Comparison of ENCODE assay signal across 8 cellular contexts in the genomic region with DNA sequence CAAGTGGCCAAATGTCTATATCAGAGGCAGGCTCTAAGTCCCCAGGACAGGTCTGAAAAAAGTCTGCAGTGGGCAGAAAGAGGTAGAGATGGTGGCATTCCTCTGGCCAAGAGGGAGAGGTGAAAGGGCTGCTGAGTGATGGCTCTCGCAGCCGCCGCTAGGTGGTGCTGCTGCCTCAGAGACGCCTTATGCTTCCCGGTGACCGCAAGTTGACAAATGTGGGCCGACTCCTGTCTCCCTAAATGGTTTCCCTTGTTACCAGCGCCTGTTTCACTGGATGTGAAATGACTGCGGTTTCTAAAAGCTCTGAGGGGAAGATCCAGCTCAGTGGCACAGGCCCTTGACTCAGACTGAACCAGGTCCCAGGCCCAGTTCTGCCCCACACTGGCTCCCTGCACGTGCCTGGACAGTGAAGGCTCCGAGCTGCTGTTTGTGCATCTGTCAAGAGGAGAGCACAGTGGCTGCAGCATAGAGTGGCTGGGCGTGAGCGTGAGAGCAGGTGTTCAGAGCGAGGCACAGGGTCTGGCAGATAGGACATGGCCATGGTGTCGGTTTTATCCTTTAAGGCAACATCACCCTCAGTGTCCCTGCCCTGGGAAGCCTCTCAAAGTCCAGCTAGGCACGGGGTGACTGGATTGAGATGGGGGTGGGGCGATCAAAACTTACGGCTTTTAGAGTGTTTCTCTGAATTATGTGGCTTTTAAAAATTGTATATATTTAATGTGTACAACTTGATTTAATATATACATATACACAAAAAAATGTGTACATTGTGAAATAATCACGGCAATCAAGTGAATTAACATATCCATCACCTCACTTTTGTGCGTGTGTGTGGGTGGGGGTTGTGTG. TPM values are rescaled to one million over a fixed set of nuclear protein-coding genes. Genes with fewer than 3 reads are reported as not detected.
DNase-seq lines count a peak whose midpoint lies in the region; ATAC-seq and TF ChIP-seq lines count a peak whose summit lies in the region.

No MANE protein-coding gene starts in this region.

- H3K27me3 ChIP-seq in liver (ENCODE audit: control insufficient read depth in 4 of 4, insufficient read depth in 4 of 4, low read length in 3 of 4): no peaks in the 10 kb centered on the region

- H3K27ac ChIP-seq in liver (ENCODE audit: low read depth in 1 of 2, low read length in 2 of 2): no peak overlapping the region

- no peaks in the 10 kb centered on the region for H3K9me3 ChIP-seq in liver (ENCODE audit: control insufficient read depth in 4 of 4, low read length in 3 of 4)

- no peak overlapping the region for H3K4me3 ChIP-seq in liver (ENCODE audit: low read depth in 1 of 3, low read length in 3 of 3)

- ATAC-seq in HG03159 (IDR thresholded peaks at IDR 0.05; ENCODE audit: unreplicated experiment): peak; percentile 40
- ATAC-seq in GM18519 (IDR thresholded peaks at IDR 0.05; ENCODE audit: low FRiP score, unreplicated experiment): no peak

- DNase-seq in NCI-H510A treated with DMSO at 0.1 percent for 48 hours (lab: John Stamatoyannopoulos, UW): peak; percentile 79
- peak; percentile 92 for DNase-seq in activated CD4-positive, alpha-beta T cell treated with anti-CD3 and anti-CD28 coated beads for 48 hours
- peak; percentile 38 to 66 for DNase-seq in cerebellar nuclear complex (lab: John Stamatoyannopoulos, UW)
- peak; percentile 86 to 87 for DNase-seq in stimulated activated CD4-positive, alpha-beta T cell treated with anti-CD3 and anti-CD28 coated beads, Interleukin-4, amount 100 ng/mL, for 48 hours (ENCODE audit: low read depth in 2 of 2)

- peaks cover 0 to 14% (median 10%) of the 10 kb centered on the region in 4 donors for H3K4me1 ChIP-seq in liver (ENCODE audit: control insufficient read depth in 4 of 4, insufficient read depth in 4 of 4, low read length in 3 of 4)

- peak; percentile 92 to 96 for TF ChIP-seq RAD21 in liver (IDR thresholded peaks at IDR 0.05)

- peak; percentile 97 for TF ChIP-seq CTCF in GM12874 (IDR thresholded peaks at IDR 0.05; ENCODE audit: insufficient read depth, low read depth, low read length)
- TF ChIP-seq CTCF in liver (IDR thresholded peaks at IDR 0.05; ENCODE audit: low read depth, low read length, missing input control): peak; percentile 93

- 34% methylated on average over 20 of the region's 20 CpGs for WGBS in liver

- H3K36me3 ChIP-seq in liver (ENCODE audit: control insufficient read depth in 4 of 4, insufficient read depth in 3 of 4, low read depth in 1 of 4, low read length in 3 of 4): peaks cover 0 to 15% (median 11%) of the 10 kb centered on the region in 4 donors

- H3K9ac ChIP-seq in liver (ENCODE audit: low read depth in 1 of 2, low read length in 2 of 2): no peak overlapping the region

TF ChIP-seq in liver, 16 proteins besides CTCF, POLR2A, EP300 and RAD21:
- TF ChIP-seq FOXA1 (IDR thresholded peaks at IDR 0.05): no peak
- TF ChIP-seq HNF4A (conservative IDR thresholded peaks at IDR 0.05): peak in 1 of 2 donors; percentile 12
- TF ChIP-seq RXRA (IDR thresholded peaks at IDR 0.05): peak in 1 of 2 donors; percentile 30
- TF ChIP-seq, protein P1, sequence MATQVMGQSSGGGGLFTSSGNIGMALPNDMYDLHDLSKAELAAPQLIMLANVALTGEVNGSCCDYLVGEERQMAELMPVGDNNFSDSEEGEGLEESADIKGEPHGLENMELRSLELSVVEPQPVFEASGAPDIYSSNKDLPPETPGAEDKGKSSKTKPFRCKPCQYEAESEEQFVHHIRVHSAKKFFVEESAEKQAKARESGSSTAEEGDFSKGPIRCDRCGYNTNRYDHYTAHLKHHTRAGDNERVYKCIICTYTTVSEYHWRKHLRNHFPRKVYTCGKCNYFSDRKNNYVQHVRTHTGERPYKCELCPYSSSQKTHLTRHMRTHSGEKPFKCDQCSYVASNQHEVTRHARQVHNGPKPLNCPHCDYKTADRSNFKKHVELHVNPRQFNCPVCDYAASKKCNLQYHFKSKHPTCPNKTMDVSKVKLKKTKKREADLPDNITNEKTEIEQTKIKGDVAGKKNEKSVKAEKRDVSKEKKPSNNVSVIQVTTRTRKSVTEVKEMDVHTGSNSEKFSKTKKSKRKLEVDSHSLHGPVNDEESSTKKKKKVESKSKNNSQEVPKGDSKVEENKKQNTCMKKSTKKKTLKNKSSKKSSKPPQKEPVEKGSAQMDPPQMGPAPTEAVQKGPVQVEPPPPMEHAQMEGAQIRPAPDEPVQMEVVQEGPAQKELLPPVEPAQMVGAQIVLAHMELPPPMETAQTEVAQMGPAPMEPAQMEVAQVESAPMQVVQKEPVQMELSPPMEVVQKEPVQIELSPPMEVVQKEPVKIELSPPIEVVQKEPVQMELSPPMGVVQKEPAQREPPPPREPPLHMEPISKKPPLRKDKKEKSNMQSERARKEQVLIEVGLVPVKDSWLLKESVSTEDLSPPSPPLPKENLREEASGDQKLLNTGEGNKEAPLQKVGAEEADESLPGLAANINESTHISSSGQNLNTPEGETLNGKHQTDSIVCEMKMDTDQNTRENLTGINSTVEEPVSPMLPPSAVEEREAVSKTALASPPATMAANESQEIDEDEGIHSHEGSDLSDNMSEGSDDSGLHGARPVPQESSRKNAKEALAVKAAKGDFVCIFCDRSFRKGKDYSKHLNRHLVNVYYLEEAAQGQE (IDR thresholded peaks at IDR 0.05): no peak

RNA-seq across cellular contexts. Expression of a gene that starts 19.9 kb away (rescaled TPM):
- 10 to 100 TPM; 22.6 to 23.0 TPM for total RNA-seq in liver
- 10 to 100 TPM in 1 of 2 donors, 1 to 10 TPM in 1; 9.7 to 12.3 TPM for polyA plus RNA-seq in liver

RNA-seq across cellular contexts. Expression of a gene that starts 22.0 kb away (rescaled TPM):
- total RNA-seq in liver: 10 to 100 TPM; 13.6 to 69.9 TPM
- 10 to 100 TPM; 26.5 to 57.2 TPM for polyA plus RNA-seq in liver
